8 cellular contexts compared by ENCODE assay signal in the genomic region with DNA sequence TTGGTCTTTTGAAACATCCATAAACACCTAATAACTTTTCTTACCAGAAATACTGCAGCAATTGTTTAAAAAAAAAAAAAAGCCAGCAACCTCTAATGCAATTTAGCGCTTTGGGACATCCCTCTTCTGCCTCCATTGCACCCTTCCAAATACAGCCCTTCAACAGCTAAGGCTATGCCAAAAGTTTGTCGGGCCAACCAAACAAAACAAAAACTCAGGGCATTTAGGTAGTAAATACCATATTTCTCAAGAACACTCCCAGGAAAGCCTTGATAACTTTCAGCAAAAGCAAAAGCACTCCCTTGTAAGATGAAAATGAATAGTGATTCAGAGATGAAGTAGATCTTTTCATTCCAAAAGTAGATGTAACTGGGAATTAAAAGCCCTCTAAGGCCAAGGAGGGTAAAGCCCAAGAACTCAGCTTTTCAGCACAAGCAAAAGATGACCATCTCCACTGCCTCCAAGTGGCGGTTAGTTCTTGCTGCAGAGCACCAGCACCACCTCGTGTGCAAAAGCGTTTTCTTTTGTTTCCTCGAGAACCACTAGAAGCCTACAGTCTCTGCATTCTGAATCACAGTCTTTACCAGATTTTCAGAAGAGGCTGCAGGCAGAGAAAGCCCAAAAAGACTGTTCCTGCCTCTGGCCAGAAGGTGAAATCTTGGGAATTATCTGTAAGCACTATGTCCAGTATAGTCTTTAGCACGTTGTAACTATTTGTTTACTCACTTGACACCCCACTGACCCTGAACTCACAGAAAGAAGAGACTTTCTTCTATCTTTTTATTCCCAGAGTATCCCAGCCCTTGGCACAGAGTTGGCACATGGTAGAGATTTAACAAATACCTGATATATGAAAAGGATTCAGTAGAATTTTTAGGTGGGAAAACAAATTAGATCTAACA. TPM values are rescaled to one million over a fixed set of nuclear protein-coding genes. Genes with fewer than 3 reads are reported as not detected.
DNase-seq lines count a peak whose midpoint lies in the region; ATAC-seq and TF ChIP-seq lines count a peak whose summit lies in the region.

No MANE protein-coding gene starts in this region.

- 32% methylated on average over 7 of the region's 7 CpGs for WGBS in esophagus muscularis mucosa

- H3K9me3 ChIP-seq in esophagus muscularis mucosa, result no peaks in the 10 kb centered on the region

- peak; percentile 59 for DNase-seq in activated naive CD4-positive, alpha-beta T cell treated with anti-CD3 and anti-CD28 coated beads for 36 hours
- no peak for DNase-seq in activated naive CD4-positive, alpha-beta T cell treated with anti-CD3 and anti-CD28 coated beads, Interleukin-2, amount 50 U/mL, for 16 hours
- DNase-seq in HEK293T (ENCODE audit: extremely low spot score), result peak; percentile 69
- DNase-seq in NCI-H1092 (lab: John Stamatoyannopoulos, UW), result peak; percentile 81
- no peak for DNase-seq in esophagus muscularis mucosa (ENCODE audit: extremely low spot score)
- DNase-seq in nephron progenitor cell, result peak; percentile 54
- DNase-seq in cerebellar nuclear complex (lab: John Stamatoyannopoulos, UW), result no peak

- no peaks in the 10 kb centered on the region for H3K4me1 Mint-ChIP-seq in activated naive CD4-positive, alpha-beta T cell treated with anti-CD3 and anti-CD28 coated beads for 36 hours (ENCODE audit: low read depth)
- peaks cover 25% of the 10 kb centered on the region for H3K4me1 Mint-ChIP-seq in nephron progenitor cell

- TF ChIP-seq POLR2A in esophagus muscularis mucosa (IDR thresholded peaks at IDR 0.05; ENCODE audit: low read depth), result no peak

- intact Hi-C loops in activated naive CD4-positive, alpha-beta T cell treated with anti-CD3 and anti-CD28 coated beads for 36 hours (cut with micrococcal nuclease), result loop anchor here (1.0 to 5.0 kb wide), 4 partner anchors 212 to 595 kb away; no protein-coding TSS in a partner anchor
- intact Hi-C loops in esophagus muscularis mucosa (cut with DNase I), result loop anchor here (5.0 kb wide), 1 partner anchor 210 kb away; no protein-coding TSS in a partner anchor

- POLR2A ChIA-PET in HEK293T (lab: Yijun Ruan, JAX), result no interaction called here

- H3K36me3 Mint-ChIP-seq in activated naive CD4-positive, alpha-beta T cell treated with anti-CD3 and anti-CD28 coated beads for 36 hours (ENCODE audit: low read depth), result no peaks in the 10 kb centered on the region
- no peaks in the 10 kb centered on the region for H3K36me3 Mint-ChIP-seq in nephron progenitor cell (ENCODE audit: low read depth)

- H3K4me3 Mint-ChIP-seq in activated naive CD4-positive, alpha-beta T cell treated with anti-CD3 and anti-CD28 coated beads for 36 hours, result no peak overlapping the region
- no peak overlapping the region for H3K4me3 Mint-ChIP-seq in nephron progenitor cell

- H3K36me3 ChIP-seq in esophagus muscularis mucosa, result no peaks in the 10 kb centered on the region

- no peak overlapping the region for H3K4me3 ChIP-seq in esophagus muscularis mucosa

- peak; percentile 88 for ATAC-seq in SK-N-SH treated with all-trans-retinoic acid at 6 μM for 48 hours

- peaks cover 0 to 6% (median 2%) of the 10 kb centered on the region in 4 donors for H3K4me1 ChIP-seq in esophagus muscularis mucosa

- no peaks in the 10 kb centered on the region for H3K27me3 Mint-ChIP-seq in activated naive CD4-positive, alpha-beta T cell treated with anti-CD3 and anti-CD28 coated beads for 36 hours (ENCODE audit: low read depth)
- no peaks in the 10 kb centered on the region for H3K27me3 Mint-ChIP-seq in nephron progenitor cell (ENCODE audit: low read depth, poor library complexity)

- H3K9me3 Mint-ChIP-seq in activated naive CD4-positive, alpha-beta T cell treated with anti-CD3 and anti-CD28 coated beads for 36 hours, result no peaks in the 10 kb centered on the region
- no peaks in the 10 kb centered on the region for H3K9me3 Mint-ChIP-seq in nephron progenitor cell

- peak; percentile 35 to 49 (median 38) for TF ChIP-seq CTCF in esophagus muscularis mucosa (IDR thresholded peaks at IDR 0.05)
- peak; percentile 74 for TF ChIP-seq CTCF in nephron progenitor cell (IDR thresholded peaks at IDR 0.05)

- no peak for TF ChIP-seq EP300 in esophagus muscularis mucosa (IDR thresholded peaks at IDR 0.05)

- CTCF ChIA-PET in activated naive CD4-positive, alpha-beta T cell treated with anti-CD3 and anti-CD28 coated beads for 36 hours (lab: Charles Lee), result interaction anchor here (0.6 to 3.1 kb wide), 8 partner anchors 27 to 272 kb away, joined by 3 to 15 read pairs (median 3); no protein-coding TSS in a partner anchor
- CTCF ChIA-PET in HEK293T (lab: Yijun Ruan, JAX), result interaction anchor here (0.6 to 5.0 kb wide), 12 partner anchors 13 to 500 kb away, joined by 3 to 39 read pairs (median 4); no protein-coding TSS in a partner anchor

- no peak overlapping the region for H3K27ac Mint-ChIP-seq in activated naive CD4-positive, alpha-beta T cell treated with anti-CD3 and anti-CD28 coated beads for 36 hours
- no peak overlapping the region for H3K27ac Mint-ChIP-seq in nephron progenitor cell

- H3K27me3 ChIP-seq in esophagus muscularis mucosa, result no peaks in the 10 kb centered on the region

- H3K27ac ChIP-seq in esophagus muscularis mucosa (replicated peaks in 1 of 4), result no peak overlapping the region

TF ChIP-seq in HEK293T, 16 proteins besides CTCF, POLR2A, EP300 and RAD21:
- TF ChIP-seq FOXK2 (IDR thresholded peaks at IDR 0.05) (no peak), FOXA1 (IDR thresholded peaks at IDR 0.05) (no peak), HDGF (IDR thresholded peaks at IDR 0.05; ENCODE audit: borderline replicate concordance) (no peak), FOXM1 (IDR thresholded peaks at IDR 0.05; ENCODE audit: borderline replicate concordance) (no peak), ARNT (IDR thresholded peaks at IDR 0.05) (no peak), BHLHE40 (IDR thresholded peaks at IDR 0.05; ENCODE audit: borderline replicate concordance) (no peak)

TF ChIP-seq in SK-N-SH treated with all-trans-retinoic acid at 6 μM for 48 hours, 23 proteins besides CTCF, POLR2A, EP300 and RAD21:
- TF ChIP-seq ISL1 (CRISPR knock-in tag; IDR thresholded peaks at IDR 0.05), result no peak
- TF ChIP-seq, protein P1, sequence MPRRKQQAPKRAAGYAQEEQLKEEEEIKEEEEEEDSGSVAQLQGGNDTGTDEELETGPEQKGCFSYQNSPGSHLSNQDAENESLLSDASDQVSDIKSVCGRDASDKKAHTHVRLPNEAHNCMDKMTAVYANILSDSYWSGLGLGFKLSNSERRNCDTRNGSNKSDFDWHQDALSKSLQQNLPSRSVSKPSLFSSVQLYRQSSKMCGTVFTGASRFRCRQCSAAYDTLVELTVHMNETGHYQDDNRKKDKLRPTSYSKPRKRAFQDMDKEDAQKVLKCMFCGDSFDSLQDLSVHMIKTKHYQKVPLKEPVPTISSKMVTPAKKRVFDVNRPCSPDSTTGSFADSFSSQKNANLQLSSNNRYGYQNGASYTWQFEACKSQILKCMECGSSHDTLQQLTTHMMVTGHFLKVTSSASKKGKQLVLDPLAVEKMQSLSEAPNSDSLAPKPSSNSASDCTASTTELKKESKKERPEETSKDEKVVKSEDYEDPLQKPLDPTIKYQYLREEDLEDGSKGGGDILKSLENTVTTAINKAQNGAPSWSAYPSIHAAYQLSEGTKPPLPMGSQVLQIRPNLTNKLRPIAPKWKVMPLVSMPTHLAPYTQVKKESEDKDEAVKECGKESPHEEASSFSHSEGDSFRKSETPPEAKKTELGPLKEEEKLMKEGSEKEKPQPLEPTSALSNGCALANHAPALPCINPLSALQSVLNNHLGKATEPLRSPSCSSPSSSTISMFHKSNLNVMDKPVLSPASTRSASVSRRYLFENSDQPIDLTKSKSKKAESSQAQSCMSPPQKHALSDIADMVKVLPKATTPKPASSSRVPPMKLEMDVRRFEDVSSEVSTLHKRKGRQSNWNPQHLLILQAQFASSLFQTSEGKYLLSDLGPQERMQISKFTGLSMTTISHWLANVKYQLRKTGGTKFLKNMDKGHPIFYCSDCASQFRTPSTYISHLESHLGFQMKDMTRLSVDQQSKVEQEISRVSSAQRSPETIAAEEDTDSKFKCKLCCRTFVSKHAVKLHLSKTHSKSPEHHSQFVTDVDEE (CRISPR knock-in tag; IDR thresholded peaks at IDR 0.05), result no peak
- no peak for TF ChIP-seq BACH2 (CRISPR knock-in tag; IDR thresholded peaks at IDR 0.05; ENCODE audit: borderline replicate concordance)
- no peak for TF ChIP-seq RARB (CRISPR knock-in tag; IDR thresholded peaks at IDR 0.05)
- no peak for TF ChIP-seq ARNTL (CRISPR knock-in tag; IDR thresholded peaks at IDR 0.05; ENCODE audit: borderline replicate concordance, low read depth)
- TF ChIP-seq, protein P2, sequence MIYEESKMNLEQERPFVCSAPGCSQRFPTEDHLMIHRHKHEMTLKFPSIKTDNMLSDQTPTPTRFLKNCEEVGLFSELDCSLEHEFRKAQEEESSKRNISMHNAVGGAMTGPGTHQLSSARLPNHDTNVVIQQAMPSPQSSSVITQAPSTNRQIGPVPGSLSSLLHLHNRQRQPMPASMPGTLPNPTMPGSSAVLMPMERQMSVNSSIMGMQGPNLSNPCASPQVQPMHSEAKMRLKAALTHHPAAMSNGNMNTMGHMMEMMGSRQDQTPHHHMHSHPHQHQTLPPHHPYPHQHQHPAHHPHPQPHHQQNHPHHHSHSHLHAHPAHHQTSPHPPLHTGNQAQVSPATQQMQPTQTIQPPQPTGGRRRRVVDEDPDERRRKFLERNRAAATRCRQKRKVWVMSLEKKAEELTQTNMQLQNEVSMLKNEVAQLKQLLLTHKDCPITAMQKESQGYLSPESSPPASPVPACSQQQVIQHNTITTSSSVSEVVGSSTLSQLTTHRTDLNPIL (CRISPR knock-in tag; IDR thresholded peaks at IDR 0.05; ENCODE audit: low read depth), result no peak
- TF ChIP-seq, protein P3, sequence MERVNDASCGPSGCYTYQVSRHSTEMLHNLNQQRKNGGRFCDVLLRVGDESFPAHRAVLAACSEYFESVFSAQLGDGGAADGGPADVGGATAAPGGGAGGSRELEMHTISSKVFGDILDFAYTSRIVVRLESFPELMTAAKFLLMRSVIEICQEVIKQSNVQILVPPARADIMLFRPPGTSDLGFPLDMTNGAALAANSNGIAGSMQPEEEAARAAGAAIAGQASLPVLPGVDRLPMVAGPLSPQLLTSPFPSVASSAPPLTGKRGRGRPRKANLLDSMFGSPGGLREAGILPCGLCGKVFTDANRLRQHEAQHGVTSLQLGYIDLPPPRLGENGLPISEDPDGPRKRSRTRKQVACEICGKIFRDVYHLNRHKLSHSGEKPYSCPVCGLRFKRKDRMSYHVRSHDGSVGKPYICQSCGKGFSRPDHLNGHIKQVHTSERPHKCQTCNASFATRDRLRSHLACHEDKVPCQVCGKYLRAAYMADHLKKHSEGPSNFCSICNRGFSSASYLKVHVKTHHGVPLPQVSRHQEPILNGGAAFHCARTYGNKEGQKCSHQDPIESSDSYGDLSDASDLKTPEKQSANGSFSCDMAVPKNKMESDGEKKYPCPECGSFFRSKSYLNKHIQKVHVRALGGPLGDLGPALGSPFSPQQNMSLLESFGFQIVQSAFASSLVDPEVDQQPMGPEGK (CRISPR knock-in tag; IDR thresholded peaks at IDR 0.05; ENCODE audit: borderline replicate concordance), result no peak

RNA-seq across cellular contexts. Expression of a gene that starts 53.1 kb away (rescaled TPM):
- total RNA-seq in activated naive CD4-positive, alpha-beta T cell treated with anti-CD3 and anti-CD28 coated beads for 36 hours, result not detected
- not detected for total RNA-seq in esophagus muscularis mucosa

Comparison
In these comparisons a context has a peak if more than half of its experiments do, and no peak if none do; other contexts are left out.
1. DNase-seq: peak in activated naive CD4-positive, alpha-beta T cell treated with anti-CD3 and anti-CD28 coated beads for 36 hours (single experiment), HEK293T (single experiment), NCI-H1092 (single experiment) and nephron progenitor cell (single experiment); none in activated naive CD4-positive, alpha-beta T cell treated with anti-CD3 and anti-CD28 coated beads, Interleukin-2, amount 50 U/mL, for 16 hours (single experiment), esophagus muscularis mucosa (single experiment) and cerebellar nuclear complex (0 of 2).